In the genomic region with DNA sequence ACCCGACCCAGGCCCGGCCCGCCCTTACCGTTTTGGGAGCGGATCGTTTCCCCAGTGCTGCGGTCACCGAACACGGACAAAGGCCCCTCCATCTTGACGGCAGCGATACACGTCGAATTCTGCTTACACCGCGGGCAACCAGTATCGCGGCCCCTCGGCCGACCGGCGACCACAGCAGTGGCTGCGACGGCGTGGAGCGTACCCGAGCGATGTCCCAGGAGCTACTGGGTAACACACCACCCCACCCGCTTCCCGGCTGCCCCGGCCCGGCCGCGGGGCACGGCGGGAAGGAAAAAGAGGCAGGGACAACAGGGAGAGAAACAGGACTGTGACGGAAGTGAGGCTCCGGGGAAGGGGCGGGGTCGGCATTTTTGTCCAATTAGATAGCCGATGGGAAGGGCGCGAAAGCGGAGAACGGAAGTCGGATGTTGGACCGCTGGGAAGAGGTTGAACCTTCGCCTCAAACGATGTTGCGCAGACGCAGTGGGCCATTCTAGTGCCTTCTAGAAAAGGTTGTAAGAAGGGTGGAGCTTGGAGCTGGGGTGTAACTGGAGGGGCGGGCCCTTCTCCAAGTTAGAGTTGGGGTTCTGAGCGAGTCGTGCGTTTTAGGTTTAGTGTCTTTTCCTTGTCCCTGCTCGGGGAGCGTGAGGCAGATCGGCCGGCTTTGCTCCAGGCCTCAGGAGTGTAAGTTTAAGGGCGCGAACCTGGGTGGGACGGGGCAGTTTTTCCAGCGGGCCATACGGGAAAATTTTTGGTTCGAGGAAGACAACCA, we compare ENCODE assay signal across 1 cellular context.
A peak's percentile ranks its signal among the peaks of the same experiment; 100 is the strongest.
TF ChIP-seq lines count a peak whose summit lies in the region.

A gene (minus strand): TSS at position 226 of the 772 bp plus-strand sequence. CDS start 134 bp downstream, at position 92.

TF ChIP-seq in HepG2, 621 proteins besides CTCF, POLR2A, EP300 and RAD21 (continued from another document and continues in another):
- TF ChIP-seq, protein P1, sequence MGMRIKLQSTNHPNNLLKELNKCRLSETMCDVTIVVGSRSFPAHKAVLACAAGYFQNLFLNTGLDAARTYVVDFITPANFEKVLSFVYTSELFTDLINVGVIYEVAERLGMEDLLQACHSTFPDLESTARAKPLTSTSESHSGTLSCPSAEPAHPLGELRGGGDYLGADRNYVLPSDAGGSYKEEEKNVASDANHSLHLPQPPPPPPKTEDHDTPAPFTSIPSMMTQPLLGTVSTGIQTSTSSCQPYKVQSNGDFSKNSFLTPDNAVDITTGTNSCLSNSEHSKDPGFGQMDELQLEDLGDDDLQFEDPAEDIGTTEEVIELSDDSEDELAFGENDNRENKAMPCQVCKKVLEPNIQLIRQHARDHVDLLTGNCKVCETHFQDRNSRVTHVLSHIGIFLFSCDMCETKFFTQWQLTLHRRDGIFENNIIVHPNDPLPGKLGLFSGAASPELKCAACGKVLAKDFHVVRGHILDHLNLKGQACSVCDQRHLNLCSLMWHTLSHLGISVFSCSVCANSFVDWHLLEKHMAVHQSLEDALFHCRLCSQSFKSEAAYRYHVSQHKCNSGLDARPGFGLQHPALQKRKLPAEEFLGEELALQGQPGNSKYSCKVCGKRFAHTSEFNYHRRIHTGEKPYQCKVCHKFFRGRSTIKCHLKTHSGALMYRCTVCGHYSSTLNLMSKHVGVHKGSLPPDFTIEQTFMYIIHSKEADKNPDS (CRISPR knock-in tag; IDR thresholded peaks at IDR 0.05) = peak; percentile 77; the same call in 1 of the 2 replicates
- TF ChIP-seq HOXA5 (CRISPR knock-in tag; IDR thresholded peaks at IDR 0.05) (no peak), ZNF260 (CRISPR knock-in tag; IDR thresholded peaks at IDR 0.05; ENCODE audit: borderline replicate concordance, low read depth) (no peak), CENPX (CRISPR knock-in tag; IDR thresholded peaks at IDR 0.05) (no peak), NBN (conservative IDR thresholded peaks at IDR 0.05) (no peak), ZNF792 (CRISPR knock-in tag; IDR thresholded peaks at IDR 0.05) (no peak; the same call in 1 of the 2 replicates), MAFG (CRISPR knock-in tag; IDR thresholded peaks at IDR 0.05) (no peak), TBX3 (IDR thresholded peaks at IDR 0.05; ENCODE audit: borderline replicate concordance) (peak; percentile 26; the same call in 1 of the 2 replicates), TEAD2 (CRISPR knock-in tag; IDR thresholded peaks at IDR 0.05) (no peak), KDM1A (CRISPR knock-in tag; IDR thresholded peaks at IDR 0.05) (no peak), ZNF547 (CRISPR knock-in tag; IDR thresholded peaks at IDR 0.05) (peak; percentile 6), HCFC1 (IDR thresholded peaks at IDR 0.05; ENCODE audit: low read depth, low read length) (peak; percentile 55; the same call in 1 of the 2 replicates), XBP1 (CRISPR knock-in tag; IDR thresholded peaks at IDR 0.05) (no peak), HNRNPUL1 (IDR thresholded peaks at IDR 0.05; ENCODE audit: low read depth, low read length) (no peak; the same call in 1 of the 2 replicates), SALL1 (CRISPR knock-in tag; IDR thresholded peaks at IDR 0.05) (peak; percentile 70; the same call in 1 of the 2 replicates), PAX8 (CRISPR knock-in tag; IDR thresholded peaks at IDR 0.05; ENCODE audit: borderline replicate concordance) (peak; percentile 74; the same call in 1 of the 2 replicates), NAIF1 (CRISPR knock-in tag; IDR thresholded peaks at IDR 0.05; ENCODE audit: borderline replicate concordance) (no peak), SIN3A (IDR thresholded peaks at IDR 0.05; ENCODE audit: borderline replicate concordance, low read depth, low read length) (peak; percentile 95), MED1 (CRISPR knock-in tag; IDR thresholded peaks at IDR 0.05) (peak; percentile 82), ZNF354B (CRISPR knock-in tag; IDR thresholded peaks at IDR 0.05) (no peak; the same call in 1 of the 2 replicates), CHCHD3 (CRISPR knock-in tag; IDR thresholded peaks at IDR 0.05) (no peak), SPEN (CRISPR knock-in tag; IDR thresholded peaks at IDR 0.05; ENCODE audit: low read depth) (peak; percentile 88), PHF21A (CRISPR knock-in tag; IDR thresholded peaks at IDR 0.05) (peak; percentile 85), FIP1L1 (IDR thresholded peaks at IDR 0.05; ENCODE audit: borderline replicate concordance, insufficient read depth, low read depth, low read length) (0 out of 2 replicates have a peak, but pooled peaks have one; percentile 48), HNRNPH1 (optimal IDR thresholded peaks at IDR 0.05; ENCODE audit: low read depth, low read length) (peak; percentile 81), MIER2 (CRISPR knock-in tag; IDR thresholded peaks at IDR 0.05) (no peak), KLF11 (CRISPR knock-in tag; IDR thresholded peaks at IDR 0.05) (peak; percentile 69), ZNF383 (CRISPR knock-in tag; IDR thresholded peaks at IDR 0.05; ENCODE audit: borderline replicate concordance) (0 out of 2 replicates have a peak, but pooled peaks have one; percentile 73), ZNF747 (CRISPR knock-in tag; IDR thresholded peaks at IDR 0.05; ENCODE audit: borderline replicate concordance) (peak; percentile 95; the same call in 1 of the 2 replicates), TAF15 (IDR thresholded peaks at IDR 0.05; ENCODE audit: low read depth, low read length, poor library complexity, severe bottlenecking) (no peak), ZNF777 (CRISPR knock-in tag; IDR thresholded peaks at IDR 0.05) (peak; percentile 17; the same call in 1 of the 2 replicates), ZNF83 (CRISPR knock-in tag; IDR thresholded peaks at IDR 0.05; ENCODE audit: borderline replicate concordance) (no peak; the same call in 1 of the 2 replicates), NFRKB (IDR thresholded peaks at IDR 0.05) (no peak)
- TF ChIP-seq, protein P2, sequence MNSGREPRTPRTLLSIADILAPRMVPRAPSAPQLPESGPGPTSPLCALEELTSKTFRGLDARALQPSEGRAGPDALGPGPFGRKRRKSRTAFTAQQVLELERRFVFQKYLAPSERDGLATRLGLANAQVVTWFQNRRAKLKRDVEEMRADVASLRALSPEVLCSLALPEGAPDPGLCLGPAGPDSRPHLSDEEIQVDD (CRISPR knock-in tag; IDR thresholded peaks at IDR 0.05; ENCODE audit: borderline replicate concordance) = 0 out of 2 replicates have a peak, but pooled peaks have one; percentile 90
- TF ChIP-seq, protein P3, sequence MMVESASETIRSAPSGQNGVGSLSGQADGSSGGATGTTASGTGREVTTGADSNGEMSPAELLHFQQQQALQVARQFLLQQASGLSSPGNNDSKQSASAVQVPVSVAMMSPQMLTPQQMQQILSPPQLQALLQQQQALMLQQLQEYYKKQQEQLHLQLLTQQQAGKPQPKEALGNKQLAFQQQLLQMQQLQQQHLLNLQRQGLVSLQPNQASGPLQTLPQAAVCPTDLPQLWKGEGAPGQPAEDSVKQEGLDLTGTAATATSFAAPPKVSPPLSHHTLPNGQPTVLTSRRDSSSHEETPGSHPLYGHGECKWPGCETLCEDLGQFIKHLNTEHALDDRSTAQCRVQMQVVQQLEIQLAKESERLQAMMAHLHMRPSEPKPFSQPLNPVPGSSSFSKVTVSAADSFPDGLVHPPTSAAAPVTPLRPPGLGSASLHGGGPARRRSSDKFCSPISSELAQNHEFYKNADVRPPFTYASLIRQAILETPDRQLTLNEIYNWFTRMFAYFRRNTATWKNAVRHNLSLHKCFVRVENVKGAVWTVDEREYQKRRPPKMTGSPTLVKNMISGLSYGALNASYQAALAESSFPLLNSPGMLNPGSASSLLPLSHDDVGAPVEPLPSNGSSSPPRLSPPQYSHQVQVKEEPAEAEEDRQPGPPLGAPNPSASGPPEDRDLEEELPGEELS (CRISPR knock-in tag; IDR thresholded peaks at IDR 0.05) = peak; percentile 58
- TF ChIP-seq, protein P4, sequence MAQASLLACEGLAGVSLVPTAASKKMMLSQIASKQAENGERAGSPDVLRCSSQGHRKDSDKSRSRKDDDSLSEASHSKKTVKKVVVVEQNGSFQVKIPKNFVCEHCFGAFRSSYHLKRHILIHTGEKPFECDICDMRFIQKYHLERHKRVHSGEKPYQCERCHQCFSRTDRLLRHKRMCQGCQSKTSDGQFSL (CRISPR knock-in tag; IDR thresholded peaks at IDR 0.05) = no peak
- TF ChIP-seq, protein P5, sequence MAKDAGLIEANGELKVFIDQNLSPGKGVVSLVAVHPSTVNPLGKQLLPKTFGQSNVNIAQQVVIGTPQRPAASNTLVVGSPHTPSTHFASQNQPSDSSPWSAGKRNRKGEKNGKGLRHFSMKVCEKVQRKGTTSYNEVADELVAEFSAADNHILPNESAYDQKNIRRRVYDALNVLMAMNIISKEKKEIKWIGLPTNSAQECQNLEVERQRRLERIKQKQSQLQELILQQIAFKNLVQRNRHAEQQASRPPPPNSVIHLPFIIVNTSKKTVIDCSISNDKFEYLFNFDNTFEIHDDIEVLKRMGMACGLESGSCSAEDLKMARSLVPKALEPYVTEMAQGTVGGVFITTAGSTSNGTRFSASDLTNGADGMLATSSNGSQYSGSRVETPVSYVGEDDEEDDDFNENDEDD (CRISPR knock-in tag; IDR thresholded peaks at IDR 0.05; ENCODE audit: borderline replicate concordance) = peak; percentile 99
- TF ChIP-seq, protein P6, sequence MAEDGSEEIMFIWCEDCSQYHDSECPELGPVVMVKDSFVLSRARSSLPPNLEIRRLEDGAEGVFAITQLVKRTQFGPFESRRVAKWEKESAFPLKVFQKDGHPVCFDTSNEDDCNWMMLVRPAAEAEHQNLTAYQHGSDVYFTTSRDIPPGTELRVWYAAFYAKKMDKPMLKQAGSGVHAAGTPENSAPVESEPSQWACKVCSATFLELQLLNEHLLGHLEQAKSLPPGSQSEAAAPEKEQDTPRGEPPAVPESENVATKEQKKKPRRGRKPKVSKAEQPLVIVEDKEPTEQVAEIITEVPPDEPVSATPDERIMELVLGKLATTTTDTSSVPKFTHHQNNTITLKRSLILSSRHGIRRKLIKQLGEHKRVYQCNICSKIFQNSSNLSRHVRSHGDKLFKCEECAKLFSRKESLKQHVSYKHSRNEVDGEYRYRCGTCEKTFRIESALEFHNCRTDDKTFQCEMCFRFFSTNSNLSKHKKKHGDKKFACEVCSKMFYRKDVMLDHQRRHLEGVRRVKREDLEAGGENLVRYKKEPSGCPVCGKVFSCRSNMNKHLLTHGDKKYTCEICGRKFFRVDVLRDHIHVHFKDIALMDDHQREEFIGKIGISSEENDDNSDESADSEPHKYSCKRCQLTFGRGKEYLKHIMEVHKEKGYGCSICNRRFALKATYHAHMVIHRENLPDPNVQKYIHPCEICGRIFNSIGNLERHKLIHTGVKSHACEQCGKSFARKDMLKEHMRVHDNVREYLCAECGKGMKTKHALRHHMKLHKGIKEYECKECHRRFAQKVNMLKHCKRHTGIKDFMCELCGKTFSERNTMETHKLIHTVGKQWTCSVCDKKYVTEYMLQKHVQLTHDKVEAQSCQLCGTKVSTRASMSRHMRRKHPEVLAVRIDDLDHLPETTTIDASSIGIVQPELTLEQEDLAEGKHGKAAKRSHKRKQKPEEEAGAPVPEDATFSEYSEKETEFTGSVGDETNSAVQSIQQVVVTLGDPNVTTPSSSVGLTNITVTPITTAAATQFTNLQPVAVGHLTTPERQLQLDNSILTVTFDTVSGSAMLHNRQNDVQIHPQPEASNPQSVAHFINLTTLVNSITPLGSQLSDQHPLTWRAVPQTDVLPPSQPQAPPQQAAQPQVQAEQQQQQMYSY (CRISPR knock-in tag; IDR thresholded peaks at IDR 0.05) = peak; percentile 93
- TF ChIP-seq, protein P7, sequence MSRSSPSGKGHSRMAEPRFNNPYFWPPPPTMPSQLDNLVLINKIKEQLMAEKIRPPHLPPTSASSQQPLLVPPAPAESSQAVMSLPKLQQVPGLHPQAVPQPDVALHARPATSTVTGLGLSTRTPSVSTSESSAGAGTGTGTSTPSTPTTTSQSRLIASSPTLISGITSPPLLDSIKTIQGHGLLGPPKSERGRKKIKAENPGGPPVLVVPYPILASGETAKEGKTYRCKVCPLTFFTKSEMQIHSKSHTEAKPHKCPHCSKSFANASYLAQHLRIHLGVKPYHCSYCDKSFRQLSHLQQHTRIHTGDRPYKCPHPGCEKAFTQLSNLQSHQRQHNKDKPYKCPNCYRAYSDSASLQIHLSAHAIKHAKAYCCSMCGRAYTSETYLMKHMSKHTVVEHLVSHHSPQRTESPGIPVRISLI (CRISPR knock-in tag; IDR thresholded peaks at IDR 0.05; ENCODE audit: borderline replicate concordance) = no peak
- TF ChIP-seq, protein P8, sequence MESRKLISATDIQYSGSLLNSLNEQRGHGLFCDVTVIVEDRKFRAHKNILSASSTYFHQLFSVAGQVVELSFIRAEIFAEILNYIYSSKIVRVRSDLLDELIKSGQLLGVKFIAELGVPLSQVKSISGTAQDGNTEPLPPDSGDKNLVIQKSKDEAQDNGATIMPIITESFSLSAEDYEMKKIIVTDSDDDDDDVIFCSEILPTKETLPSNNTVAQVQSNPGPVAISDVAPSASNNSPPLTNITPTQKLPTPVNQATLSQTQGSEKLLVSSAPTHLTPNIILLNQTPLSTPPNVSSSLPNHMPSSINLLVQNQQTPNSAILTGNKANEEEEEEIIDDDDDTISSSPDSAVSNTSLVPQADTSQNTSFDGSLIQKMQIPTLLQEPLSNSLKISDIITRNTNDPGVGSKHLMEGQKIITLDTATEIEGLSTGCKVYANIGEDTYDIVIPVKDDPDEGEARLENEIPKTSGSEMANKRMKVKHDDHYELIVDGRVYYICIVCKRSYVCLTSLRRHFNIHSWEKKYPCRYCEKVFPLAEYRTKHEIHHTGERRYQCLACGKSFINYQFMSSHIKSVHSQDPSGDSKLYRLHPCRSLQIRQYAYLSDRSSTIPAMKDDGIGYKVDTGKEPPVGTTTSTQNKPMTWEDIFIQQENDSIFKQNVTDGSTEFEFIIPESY (CRISPR knock-in tag; IDR thresholded peaks at IDR 0.05) = no peak; the same call in 1 of the 2 replicates
- TF ChIP-seq, protein P9, sequence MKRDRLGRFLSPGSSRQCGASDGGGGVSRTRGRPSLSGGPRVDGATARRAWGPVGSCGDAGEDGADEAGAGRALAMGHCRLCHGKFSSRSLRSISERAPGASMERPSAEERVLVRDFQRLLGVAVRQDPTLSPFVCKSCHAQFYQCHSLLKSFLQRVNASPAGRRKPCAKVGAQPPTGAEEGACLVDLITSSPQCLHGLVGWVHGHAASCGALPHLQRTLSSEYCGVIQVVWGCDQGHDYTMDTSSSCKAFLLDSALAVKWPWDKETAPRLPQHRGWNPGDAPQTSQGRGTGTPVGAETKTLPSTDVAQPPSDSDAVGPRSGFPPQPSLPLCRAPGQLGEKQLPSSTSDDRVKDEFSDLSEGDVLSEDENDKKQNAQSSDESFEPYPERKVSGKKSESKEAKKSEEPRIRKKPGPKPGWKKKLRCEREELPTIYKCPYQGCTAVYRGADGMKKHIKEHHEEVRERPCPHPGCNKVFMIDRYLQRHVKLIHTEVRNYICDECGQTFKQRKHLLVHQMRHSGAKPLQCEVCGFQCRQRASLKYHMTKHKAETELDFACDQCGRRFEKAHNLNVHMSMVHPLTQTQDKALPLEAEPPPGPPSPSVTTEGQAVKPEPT (CRISPR knock-in tag; IDR thresholded peaks at IDR 0.05; ENCODE audit: low read depth) = no peak
- TF ChIP-seq, protein P10, sequence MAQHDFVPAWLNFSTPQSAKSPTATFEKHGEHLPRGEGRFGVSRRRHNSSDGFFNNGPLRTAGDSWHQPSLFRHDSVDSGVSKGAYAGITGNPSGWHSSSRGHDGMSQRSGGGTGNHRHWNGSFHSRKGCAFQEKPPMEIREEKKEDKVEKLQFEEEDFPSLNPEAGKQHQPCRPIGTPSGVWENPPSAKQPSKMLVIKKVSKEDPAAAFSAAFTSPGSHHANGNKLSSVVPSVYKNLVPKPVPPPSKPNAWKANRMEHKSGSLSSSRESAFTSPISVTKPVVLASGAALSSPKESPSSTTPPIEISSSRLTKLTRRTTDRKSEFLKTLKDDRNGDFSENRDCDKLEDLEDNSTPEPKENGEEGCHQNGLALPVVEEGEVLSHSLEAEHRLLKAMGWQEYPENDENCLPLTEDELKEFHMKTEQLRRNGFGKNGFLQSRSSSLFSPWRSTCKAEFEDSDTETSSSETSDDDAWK (CRISPR knock-in tag; IDR thresholded peaks at IDR 0.05) = no peak
